ENCODE assay signal across 8 cellular contexts in the genomic region with DNA sequence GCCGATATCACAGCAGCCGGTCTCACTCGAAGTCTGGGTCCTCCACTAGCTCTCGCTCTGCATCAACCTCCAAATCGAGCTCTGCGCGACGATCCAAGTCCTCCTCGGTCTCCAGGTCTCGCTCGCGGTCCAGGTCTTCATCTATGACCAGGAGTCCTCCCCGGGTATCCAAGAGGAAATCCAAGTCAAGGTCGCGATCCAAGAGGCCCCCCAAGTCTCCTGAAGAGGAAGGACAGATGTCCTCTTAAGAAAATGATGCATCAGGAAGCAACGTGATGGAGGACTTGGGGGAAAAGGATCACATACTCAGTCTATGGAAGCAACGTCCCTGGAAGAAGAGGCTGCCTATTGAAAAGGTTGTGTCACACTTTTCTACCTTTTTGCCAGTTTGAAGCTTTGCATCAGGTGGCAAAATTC. TPM values are rescaled to one million over a fixed set of nuclear protein-coding genes. Genes with fewer than 3 reads are reported as not detected.
DNase-seq lines count a peak whose midpoint lies in the region; ATAC-seq, FAIRE-seq and TF ChIP-seq lines count a peak whose summit lies in the region.

No MANE protein-coding gene starts in this region.

- intact Hi-C loops in CD14-positive monocyte (cut with micrococcal nuclease) (loop anchor here (2.0 to 5.0 kb wide), 4 partner anchors 83 to 694 kb away; no protein-coding TSS in a partner anchor), cardiac septum (cut with DNase I) (loop anchor here (2.0 to 10.0 kb wide), 4 partner anchors 25 to 639 kb away; a partner anchor contains a TSS)

- no peaks in the 10 kb centered on the region for H3K9me3 Mint-ChIP-seq in CD14-positive monocyte
- no peaks in the 10 kb centered on the region for H3K9me3 Mint-ChIP-seq in activated T-helper 17 cell treated with anti-CD3 and anti-CD28 coated beads, Interleukin-2, amount 50 U/mL, for 72 hours

- DNase-seq in CD14-positive monocyte (ENCODE audit: low spot score) (no peak), cardiac septum (ENCODE audit: low spot score) (peak; percentile 80), putamen (ENCODE audit: low spot score) (peak; percentile 73), urothelium cell line (ENCODE audit: low spot score) (no peak), cortex of kidney (lab: John Stamatoyannopoulos, UW) (no peak)

- H3K4me1 Mint-ChIP-seq in CD14-positive monocyte: peaks cover 27% of the 10 kb centered on the region
- peaks cover 17% of the 10 kb centered on the region for H3K4me1 Mint-ChIP-seq in activated T-helper 17 cell treated with anti-CD3 and anti-CD28 coated beads, Interleukin-2, amount 50 U/mL, for 72 hours

- H3K36me3 Mint-ChIP-seq in CD14-positive monocyte: peaks cover 3 to 4% of the 10 kb centered on the region in 2 donors
- H3K36me3 Mint-ChIP-seq in activated T-helper 17 cell treated with anti-CD3 and anti-CD28 coated beads, Interleukin-2, amount 50 U/mL, for 72 hours (ENCODE audit: low read depth): peaks cover 35% of the 10 kb centered on the region

- H3K27ac Mint-ChIP-seq in CD14-positive monocyte: peak overlapping the region; percentile 84 to 97 (median 90)
- peak overlapping the region; percentile 97 for H3K27ac Mint-ChIP-seq in activated T-helper 17 cell treated with anti-CD3 and anti-CD28 coated beads, Interleukin-2, amount 50 U/mL, for 72 hours

- no peak for FAIRE-seq in urothelium cell line (lab: Jason Lieb, UNC)

- ATAC-seq in HG03108 (IDR thresholded peaks at IDR 0.05; ENCODE audit: unreplicated experiment): peak; percentile 11
- no peak for ATAC-seq in activated T-helper 17 cell treated with anti-CD3 and anti-CD28 coated beads, Interleukin-2, amount 50 U/mL, for 72 hours (replicated peaks)
- no peak for ATAC-seq in GM21381 (IDR thresholded peaks at IDR 0.05; ENCODE audit: unreplicated experiment)

- H3K27me3 Mint-ChIP-seq in CD14-positive monocyte (ENCODE audit: low read depth in 3 of 3): peaks cover 0 to 2% (median 2%) of the 10 kb centered on the region in 3 donors
- H3K27me3 Mint-ChIP-seq in activated T-helper 17 cell treated with anti-CD3 and anti-CD28 coated beads, Interleukin-2, amount 50 U/mL, for 72 hours: no peaks in the 10 kb centered on the region

- TF ChIP-seq CTCF in CD14-positive monocyte (IDR thresholded peaks at IDR 0.05): no peak

- peak overlapping the region; percentile 98 to 100 for H3K4me3 Mint-ChIP-seq in CD14-positive monocyte
- peak overlapping the region; percentile 99 for H3K4me3 Mint-ChIP-seq in activated T-helper 17 cell treated with anti-CD3 and anti-CD28 coated beads, Interleukin-2, amount 50 U/mL, for 72 hours

RNA-seq across cellular contexts. Expression of a gene that starts 1.1 kb away (rescaled TPM):
- 10 to 100 TPM; 24.4 to 24.9 TPM for polyA plus RNA-seq in CD14-positive monocyte
- 10 to 100 TPM; 25.5 to 32.1 TPM for total RNA-seq in activated T-helper 17 cell treated with anti-CD3 and anti-CD28 coated beads, Interleukin-2, amount 50 U/mL, for 72 hours
- total RNA-seq in cardiac septum: 25.1 TPM

RNA-seq across cellular contexts. Expression of a gene that starts 18.6 kb away (rescaled TPM):
- polyA plus RNA-seq in CD14-positive monocyte: not detected
- not detected for total RNA-seq in activated T-helper 17 cell treated with anti-CD3 and anti-CD28 coated beads, Interleukin-2, amount 50 U/mL, for 72 hours
- total RNA-seq in cardiac septum: not detected

RNA-seq across cellular contexts. Expression of a gene that starts 21.8 kb away (rescaled TPM):
- polyA plus RNA-seq in CD14-positive monocyte: 1 to 10 TPM; 3.2 to 3.4 TPM
- 1 to 10 TPM; 6.7 to 8.0 TPM for total RNA-seq in activated T-helper 17 cell treated with anti-CD3 and anti-CD28 coated beads, Interleukin-2, amount 50 U/mL, for 72 hours
- total RNA-seq in cardiac septum: 13.3 TPM

RNA-seq across cellular contexts. Expression of a gene that starts 42.8 kb away (rescaled TPM):
- not detected for polyA plus RNA-seq in CD14-positive monocyte
- total RNA-seq in activated T-helper 17 cell treated with anti-CD3 and anti-CD28 coated beads, Interleukin-2, amount 50 U/mL, for 72 hours: not detected
- total RNA-seq in cardiac septum: not detected

Comparison
In these comparisons a context has a peak if more than half of its experiments do, and no peak if none do; other contexts are left out.
1. DNase-seq: peak in cardiac septum (single experiment) and putamen (single experiment); none in CD14-positive monocyte (single experiment), urothelium cell line (single experiment) and cortex of kidney (single experiment).